ENCODE assay signal across 1 cellular context in the genomic region with DNA sequence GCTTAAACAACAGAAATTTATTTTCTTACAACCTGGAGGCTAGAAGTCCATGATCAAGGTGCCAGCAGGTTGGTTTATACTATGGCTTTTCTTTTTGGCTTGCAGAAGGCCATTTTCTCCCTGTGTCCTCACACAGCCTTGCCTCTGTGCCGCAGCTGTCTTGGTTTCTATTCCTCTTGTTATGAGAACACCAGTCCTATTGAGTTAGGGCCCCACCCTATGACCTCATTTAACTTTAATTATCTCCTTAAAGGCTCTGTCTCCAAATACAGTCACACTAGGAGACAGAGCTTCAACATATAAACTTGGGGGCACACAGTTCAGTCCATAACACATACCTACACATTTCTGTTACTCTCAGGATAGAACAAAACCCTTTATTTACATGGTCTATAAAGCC.
TF ChIP-seq lines count a peak whose summit lies in the region.

No MANE protein-coding gene starts in this region.

TF ChIP-seq in GM12878, 131 proteins besides CTCF, POLR2A, EP300 and RAD21 (continued from another document):
- peak; percentile 44; the same call in 1 of the 2 replicates for TF ChIP-seq RUNX3 (IDR thresholded peaks at IDR 0.05; ENCODE audit: low read length)
- no peak for TF ChIP-seq IRF4 (IDR thresholded peaks at IDR 0.05; ENCODE audit: low read depth, low read length)
- no peak for TF ChIP-seq ESRRA (IDR thresholded peaks at IDR 0.05; ENCODE audit: low read length)
- TF ChIP-seq SPI1 (IDR thresholded peaks at IDR 0.05; ENCODE audit: borderline replicate concordance, insufficient read depth, low read depth, low read length): peak; percentile 56; the same call in 1 of the 2 replicates
- TF ChIP-seq SREBF1 (IDR thresholded peaks at IDR 0.05; ENCODE audit: low read length): no peak
- no peak for TF ChIP-seq NRF1 (conservative IDR thresholded peaks at IDR 0.05; ENCODE audit: low read depth, low read length)
- TF ChIP-seq BRCA1 (IDR thresholded peaks at IDR 0.05; ENCODE audit: low read depth, low read length): no peak
- peak; percentile 16; the same call in 1 of the 2 replicates for TF ChIP-seq IKZF1 (conservative IDR thresholded peaks at IDR 0.05)
- peak; percentile 62; the same call in 1 of the 2 replicates for TF ChIP-seq TCF12 (IDR thresholded peaks at IDR 0.05; ENCODE audit: low read depth, low read length)
- TF ChIP-seq ZZZ3 (IDR thresholded peaks at IDR 0.05; ENCODE audit: control insufficient read depth, insufficient read length, low read depth): no peak
- TF ChIP-seq ATF2 (IDR thresholded peaks at IDR 0.05; ENCODE audit: low read length): peak; percentile 78
- TF ChIP-seq SREBF2 (IDR thresholded peaks at IDR 0.05; ENCODE audit: low read length): no peak
- no peak for TF ChIP-seq ZNF217 (IDR thresholded peaks at IDR 0.05)
